ENCODE assay signal across 8 cellular contexts in the genomic region with DNA sequence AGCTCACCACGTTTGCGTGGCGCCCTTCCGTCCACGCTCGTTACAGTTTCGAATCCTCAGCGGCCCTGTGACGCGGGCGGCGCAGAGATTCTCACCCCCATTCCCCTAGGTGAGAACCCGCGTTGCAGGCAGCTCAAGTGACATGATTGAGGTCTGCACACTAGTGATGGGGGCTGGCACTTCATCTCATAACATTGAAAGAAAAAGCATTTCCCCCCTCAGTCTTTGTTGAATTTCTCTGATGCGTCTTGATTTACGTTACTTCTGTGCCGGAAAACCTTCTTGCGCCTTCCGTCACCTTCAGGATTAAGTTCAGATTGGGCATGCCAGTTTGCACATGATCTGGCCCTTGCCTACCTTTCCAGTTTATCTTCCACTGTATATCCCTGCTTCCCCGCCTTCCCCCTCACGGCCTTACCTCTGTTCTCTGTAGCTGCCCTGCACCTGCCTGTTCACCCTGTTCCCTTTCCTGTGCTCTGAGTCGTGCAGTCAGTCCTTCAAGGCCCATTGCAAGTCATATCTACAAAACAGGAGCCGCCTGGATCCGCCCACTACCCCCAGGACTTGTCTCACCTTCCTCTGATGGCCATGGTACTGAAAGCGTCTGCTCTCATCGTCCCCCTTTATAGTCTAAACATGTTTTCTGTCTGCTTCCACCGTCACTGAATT. TPM values are rescaled to one million over a fixed set of nuclear protein-coding genes. Genes with fewer than 3 reads are reported as not detected.
DNase-seq lines count a peak whose midpoint lies in the region; ATAC-seq and TF ChIP-seq lines count a peak whose summit lies in the region.

No MANE protein-coding gene starts in this region.

- intact Hi-C loops in tibial artery (cut with DNase I; ENCODE audit: low total_unique reads) = no loop called here

- peak overlapping the region; percentile 93 for H3K9ac ChIP-seq in neuronal stem cell (ENCODE audit: low read depth, low read length, poor library complexity)

- peak overlapping the region; percentile 31 for H2BK15ac ChIP-seq in neuronal stem cell (ENCODE audit: low read length)

- WGBS in esophagus, 2 donors = 12 to 16% methylated on average over 27 of the region's 27 CpGs
- WGBS in neuronal stem cell (ENCODE audit: extremely low coverage in 2 of 2, insufficient read length in 2 of 2, insufficient replicate concordance in 1 of 2), 2 donors = no CpG with 5 or more reads among the region's 27 CpGs

- ATAC-seq in GM21737 (IDR thresholded peaks at IDR 0.05; ENCODE audit: unreplicated experiment) = peak; percentile 11

- H3K36me3 ChIP-seq in esophagus (ENCODE audit: control insufficient read depth in 2 of 2, insufficient read depth in 2 of 2, low read length in 1 of 2) = peaks cover 0 to 2% of the 10 kb centered on the region in 2 donors
- peaks cover 13 to 46% of the 10 kb centered on the region in 2 donors for H3K36me3 ChIP-seq in neuronal stem cell (replicated peaks in 1 of 2; ENCODE audit: control insufficient read depth in 2 of 2, insufficient read depth in 2 of 2, low read length in 2 of 2)
- peaks cover 0 to 11% (median 7%) of the 10 kb centered on the region in 3 donors for H3K36me3 ChIP-seq in tibial artery

- H3K14ac ChIP-seq in neuronal stem cell (ENCODE audit: low read length) = no peak overlapping the region

- H3K9me3 ChIP-seq in esophagus (ENCODE audit: control insufficient read depth in 2 of 2, insufficient read depth in 1 of 2, low read depth in 1 of 2, low read length in 1 of 2) (no peaks in the 10 kb centered on the region), neuronal stem cell (replicated peaks in 1 of 2; ENCODE audit: control insufficient read depth in 2 of 2, insufficient read depth in 1 of 2, low read depth in 1 of 2, low read length in 2 of 2) (no peaks in the 10 kb centered on the region), tibial artery (no peaks in the 10 kb centered on the region)

- H3K27me3 ChIP-seq in esophagus (ENCODE audit: control insufficient read depth in 1 of 2, insufficient read depth in 2 of 2, low read length in 2 of 2) (no peaks in the 10 kb centered on the region), neuronal stem cell (ENCODE audit: control insufficient read depth in 3 of 3, insufficient read depth in 3 of 3, low read depth in 1 of 3, low read length in 3 of 3) (no peaks in the 10 kb centered on the region), tibial artery (no peaks in the 10 kb centered on the region)

- peak overlapping the region; percentile 90 for H3K23ac ChIP-seq in neuronal stem cell (ENCODE audit: low read depth, low read length, poor library complexity)

- peak overlapping the region; percentile 93 for H2AFZ ChIP-seq in neuronal stem cell (ENCODE audit: low read length)

- peak; percentile 36 for DNase-seq in COR-L47 (lab: John Stamatoyannopoulos, UW)
- peak; percentile 47 for DNase-seq in NCI-H69 (lab: John Stamatoyannopoulos, UW)
- peak; percentile 27 for DNase-seq in activated T-cell treated with anti-CD3 and anti-CD28 coated beads for 1 hour (ENCODE audit: low read depth)
- DNase-seq in neuronal stem cell (ENCODE audit: low spot score) = no peak
- DNase-seq in tibial artery = no peak
- DNase-seq in GDM1 (lab: John Stamatoyannopoulos, UW) = no peak

- H3K4me3 ChIP-seq in esophagus (ENCODE audit: low read depth in 1 of 2, low read length in 2 of 2) = peak overlapping the region; percentile 81 to 82
- H3K4me3 ChIP-seq in neuronal stem cell (ENCODE audit: low read length in 2 of 2) = peak overlapping the region; percentile 60 to 91
- peak overlapping the region; percentile 78 to 89 for H3K4me3 ChIP-seq in tibial artery

- peak overlapping the region; percentile 97 for H3K18ac ChIP-seq in neuronal stem cell (ENCODE audit: low read length)

- H4K91ac ChIP-seq in neuronal stem cell (ENCODE audit: low read depth, low read length, poor library complexity) = no peak overlapping the region

- H3K4me1 ChIP-seq in esophagus (ENCODE audit: control insufficient read depth in 2 of 2, insufficient read depth in 2 of 2, low read length in 1 of 2) = peaks cover 2 to 8% of the 10 kb centered on the region in 2 donors
- H3K4me1 ChIP-seq in neuronal stem cell (ENCODE audit: control insufficient read depth in 2 of 2, insufficient read depth in 1 of 2, low read depth in 1 of 2, low read length in 2 of 2) = peaks cover 6 to 12% of the 10 kb centered on the region in 2 donors
- peaks cover 0 to 85% (median 49%) of the 10 kb centered on the region in 4 donors for H3K4me1 ChIP-seq in tibial artery

- peak overlapping the region; percentile 30 for H2BK120ac ChIP-seq in neuronal stem cell (ENCODE audit: low read depth, low read length)

- peak overlapping the region; percentile 79 for H2BK5ac ChIP-seq in neuronal stem cell (ENCODE audit: low read length)

- no peak overlapping the region for H4K8ac ChIP-seq in neuronal stem cell (ENCODE audit: low read depth, low read length)

- peak overlapping the region; percentile 74 for H3K4me2 ChIP-seq in neuronal stem cell (ENCODE audit: insufficient read depth, low read length, poor library complexity, severe bottlenecking)

- no peak overlapping the region for H3K4ac ChIP-seq in neuronal stem cell (ENCODE audit: low read length)

- TF ChIP-seq CTCF in tibial artery (IDR thresholded peaks at IDR 0.05) = no peak

- peaks cover 3% of the 10 kb centered on the region for H3K79me1 ChIP-seq in neuronal stem cell (ENCODE audit: low read depth, low read length)

- peak overlapping the region; percentile 20 for H2AK5ac ChIP-seq in neuronal stem cell (ENCODE audit: low read depth, low read length)

- H2BK12ac ChIP-seq in neuronal stem cell (ENCODE audit: low read length) = no peak overlapping the region

- peak overlapping the region; percentile 94 to 98 for H3K27ac ChIP-seq in esophagus (ENCODE audit: low read depth in 2 of 2, low read length in 1 of 2)
- H3K27ac ChIP-seq in neuronal stem cell (replicated peaks; ENCODE audit: low read length) = no peak overlapping the region
- H3K27ac ChIP-seq in tibial artery = peak overlapping the region; percentile 91 to 97

RNA-seq across cellular contexts. Expression of a gene that starts 1.1 kb away (rescaled TPM):
- 10 to 100 TPM; 10.8 to 17.7 TPM for polyA plus RNA-seq in esophagus
- polyA plus RNA-seq in neuronal stem cell (2013, experiment 1 of 2) = 53.2 TPM
- polyA plus RNA-seq in neuronal stem cell (2013, experiment 2 of 2) = 53.4 TPM

RNA-seq across cellular contexts. Expression of a gene that starts 40.9 kb away (rescaled TPM):
- polyA plus RNA-seq in esophagus = under 1 TPM; 0.08 to 0.16 TPM
- polyA plus RNA-seq in neuronal stem cell (2013, experiment 1 of 2) = 0.07 TPM
- polyA plus RNA-seq in neuronal stem cell (2013, experiment 2 of 2) = 0.01 TPM

Comparison
In these comparisons a context has a peak if more than half of its experiments do, and no peak if none do; other contexts are left out.
1. DNase-seq: peak in COR-L47 (single experiment), NCI-H69 (single experiment) and activated T-cell treated with anti-CD3 and anti-CD28 coated beads for 1 hour (single experiment); none in neuronal stem cell (single experiment), tibial artery (0 of 2) and GDM1 (single experiment).
2. Peak in every context shown above with its lines, with median percentiles within 50 percentile points of each other: H3K4me3 ChIP-seq.